Comparison of ENCODE assay signal across 14 cellular contexts in genomic region chr14:39768579-39768978, GRCh38.
DNase-seq lines count a peak whose midpoint lies in the region; ATAC-seq, FAIRE-seq and TF ChIP-seq lines count a peak whose summit lies in the region.
"Had no signal": no experiment of that assay in that cellular context is flagged by ENCODE, and none has a peak within 500 bp of the region (broad histone marks: within the 10 kb centered on the region; RNA-seq: fewer than 3 reads in every experiment).

No MANE protein-coding gene starts in this region.

- H3K4me3 Mint-ChIP-seq in T-helper 2 cell treated with Interferon-gamma antibody and Interleukin-4, amounts not matched to agents 5 μg/mL and 100 μg/mL, for 36 hours = no peak overlapping the region
- H3K4me3 Mint-ChIP-seq: activated naive CD8-positive, alpha-beta T cell; CD4-positive, alpha-beta memory T cell had no signal

- 82 to 88% methylated on average over 1 of the region's 1 CpG for WGBS in pancreas, 2 donors

- H3K9me3 Mint-ChIP-seq in T-helper 2 cell treated with Interferon-gamma antibody and Interleukin-4, amounts not matched to agents 5 μg/mL and 100 μg/mL, for 36 hours = no peaks in the 10 kb centered on the region

- intact Hi-C loops in pancreas (cut with DNase I) = no loop called here

- no peaks in the 10 kb centered on the region for H3K27me3 Mint-ChIP-seq in T-helper 2 cell treated with Interferon-gamma antibody and Interleukin-4, amounts not matched to agents 5 μg/mL and 100 μg/mL, for 36 hours (ENCODE audit: low read depth)
- H3K27me3 Mint-ChIP-seq: CD4-positive, alpha-beta memory T cell had no signal

- no peaks in the 10 kb centered on the region for H3K4me1 Mint-ChIP-seq in T-helper 2 cell treated with Interferon-gamma antibody and Interleukin-4, amounts not matched to agents 5 μg/mL and 100 μg/mL, for 36 hours (ENCODE audit: low read depth)

- H3K9me3 ChIP-seq in pancreas = no peaks in the 10 kb centered on the region

- H3K4me3 ChIP-seq in retinal pigment epithelial cell (ENCODE audit: low read length) = no peak overlapping the region
- no peak overlapping the region for H3K4me3 ChIP-seq in pancreas

- H3K27me3 ChIP-seq in pancreas = no peaks in the 10 kb centered on the region

- no peaks in the 10 kb centered on the region for H3K4me1 ChIP-seq in pancreas

- no peaks in the 10 kb centered on the region for H3K36me3 ChIP-seq in pancreas

- DNase-seq in NCI-H1436 (lab: John Stamatoyannopoulos, UW) (peak; percentile 1), NCI-H1436 treated with DMSO at 0.1 percent for 48 hours (lab: John Stamatoyannopoulos, UW) (no peak), retinal pigment epithelial cell (ENCODE audit: low read depth) (peak; percentile 62), pancreas (no peak)
- DNase-seq in stimulated activated CD4-positive, alpha-beta T cell treated with anti-CD3 and anti-CD28 coated beads, Interleukin-4, amount 100 ng/mL, for 24 hours = no peak
- DNase-seq in T-helper 2 cell treated with Interferon-gamma antibody and Interleukin-4, amounts not matched to agents 5 μg/mL and 100 μg/mL, for 36 hours (ENCODE audit: low spot score) = no peak
- DNase-seq: activated CD8-positive, alpha-beta memory T cell treated with anti-CD3 and anti-CD28 coated beads, Interleukin-2, amount 50 U/mL, for 48 hours; caudate nucleus; CD4-positive, alpha-beta memory T cell had no signal

- H3K27ac Mint-ChIP-seq in T-helper 2 cell treated with Interferon-gamma antibody and Interleukin-4, amounts not matched to agents 5 μg/mL and 100 μg/mL, for 36 hours = no peak overlapping the region
- H3K27ac Mint-ChIP-seq: activated naive CD8-positive, alpha-beta T cell; CD4-positive, alpha-beta memory T cell had no signal

- ATAC-seq in GM21447 (IDR thresholded peaks at IDR 0.05; ENCODE audit: unreplicated experiment) (peak; percentile 72), HG03565 (IDR thresholded peaks at IDR 0.05; ENCODE audit: unreplicated experiment) (peak; percentile 59), pancreas (no peak)
- ATAC-seq: activated CD4-positive, CD25-positive, alpha-beta regulatory T cell treated with anti-CD3 and anti-CD28 coated beads, Interleukin-2, amount 50 U/mL, for 24 hours had no signal

- TF ChIP-seq CTCF in retinal pigment epithelial cell (conservative IDR thresholded peaks at IDR 0.05; ENCODE audit: low read depth, low read length) (no peak), pancreas (IDR thresholded peaks at IDR 0.05) (no peak)

- FAIRE-seq in pancreas (lab: Jason Lieb, UNC) = no peak

- H3K36me3 Mint-ChIP-seq in T-helper 2 cell treated with Interferon-gamma antibody and Interleukin-4, amounts not matched to agents 5 μg/mL and 100 μg/mL, for 36 hours (ENCODE audit: low read depth) = no peaks in the 10 kb centered on the region
- H3K36me3 Mint-ChIP-seq: activated naive CD8-positive, alpha-beta T cell; CD4-positive, alpha-beta memory T cell had no signal

- no peak overlapping the region for H3K27ac ChIP-seq in pancreas
- H3K27ac ChIP-seq: HL-60 had no signal

Comparison
In these comparisons a context has a peak if more than half of its experiments do, and no peak if none do; other contexts are left out.
1. DNase-seq: peak in NCI-H1436 (single experiment) and retinal pigment epithelial cell (single experiment); none in NCI-H1436 treated with DMSO at 0.1 percent for 48 hours (single experiment), pancreas (0 of 6), stimulated activated CD4-positive, alpha-beta T cell treated with anti-CD3 and anti-CD28 coated beads, Interleukin-4, amount 100 ng/mL, for 24 hours (single experiment) and T-helper 2 cell treated with Interferon-gamma antibody and Interleukin-4, amounts not matched to agents 5 μg/mL and 100 μg/mL, for 36 hours (single experiment).
2. ATAC-seq: peak in GM21447 (single experiment) and HG03565 (single experiment); none in pancreas (0 of 4).